Comparison of ENCODE assay signal across 25 cellular contexts in the genomic region with DNA sequence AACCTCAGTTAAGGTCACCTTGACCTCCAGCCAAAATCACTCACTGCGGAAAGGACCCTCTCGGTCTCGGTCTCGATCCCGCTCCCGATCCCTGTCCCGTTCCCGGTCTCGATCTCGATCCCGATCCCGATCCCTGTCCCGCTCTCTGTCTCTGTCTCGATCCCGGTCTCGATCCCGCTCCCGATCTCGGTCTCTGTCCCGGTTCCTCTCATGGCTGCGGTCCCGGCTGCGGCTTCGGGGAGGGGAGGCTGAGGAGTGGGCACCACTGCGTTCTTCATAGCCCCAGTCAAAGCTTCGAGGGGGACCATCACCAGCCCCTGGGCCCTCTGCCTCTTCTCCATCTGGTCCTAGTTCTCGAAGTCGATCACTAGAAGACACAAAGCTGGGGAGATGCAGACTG. TPM values are rescaled to one million over a fixed set of nuclear protein-coding genes. Genes with fewer than 3 reads are reported as not detected.
"Had no signal": no experiment of that assay in that cellular context is flagged by ENCODE, and none has a peak within 500 bp of the region (broad histone marks: within the 10 kb centered on the region; RNA-seq: fewer than 3 reads in every experiment).

No MANE protein-coding gene starts in this region.

- H3K27me3 Mint-ChIP-seq: activated CD4-positive, alpha-beta memory T cell treated with anti-CD3 and anti-CD28 coated beads for 36 hours; activated CD4-positive, alpha-beta T cell treated with anti-CD3 and anti-CD28 coated beads, Interleukin-2, amount 10 ng/mL, durations not matched to agents 7 days and 5 days; activated naive CD4-positive, alpha-beta T cell treated with anti-CD3 and anti-CD28 coated beads, Interleukin-2, amount 10 ng/mL, durations not matched to agents 7 days and 5 days; activated naive CD8-positive, alpha-beta T cell treated with anti-CD3 and anti-CD28 coated beads for 36 hours; T-cell had no signal

- H3K4me3 Mint-ChIP-seq: activated CD4-positive, alpha-beta memory T cell treated with anti-CD3 and anti-CD28 coated beads for 36 hours; activated CD4-positive, alpha-beta T cell treated with anti-CD3 and anti-CD28 coated beads, Interleukin-2, amount 10 ng/mL, durations not matched to agents 7 days and 5 days; activated naive CD4-positive, alpha-beta T cell treated with anti-CD3 and anti-CD28 coated beads, Interleukin-2, amount 10 ng/mL, durations not matched to agents 7 days and 5 days; activated naive CD8-positive, alpha-beta T cell treated with anti-CD3 and anti-CD28 coated beads for 36 hours; T-cell had no signal

- DNase-seq: activated CD4-positive, alpha-beta memory T cell treated with anti-CD3 and anti-CD28 coated beads for 36 hours; activated CD4-positive, alpha-beta T cell treated with anti-CD3 and anti-CD28 coated beads, Interleukin-2, amount 10 ng/mL, durations not matched to agents 7 days and 5 days; activated CD4-positive, CD25-positive, alpha-beta regulatory T cell; activated CD8-positive, alpha-beta memory T cell treated with anti-CD3 and anti-CD28 coated beads for 24 hours; activated gamma-delta T cell treated with Interleukin-2 at 50 U/mL for 16 hours; activated naive CD4-positive, alpha-beta T cell treated with anti-CD3 and anti-CD28 coated beads, Interleukin-2, amount 10 ng/mL, durations not matched to agents 7 days and 5 days; activated naive CD8-positive, alpha-beta T cell treated with anti-CD3 and anti-CD28 coated beads for 36 hours; activated T-cell treated with anti-CD3 and anti-CD28 coated beads, Interleukin-2, amount 50 U/mL, for 48 hours; KG1; NCI-H1048; NCI-H1417; NCI-H1694; NCI-H2029; NCI-H2107; NCI-H2171 treated with DMSO at 0.1 percent for 48 hours; NCI-H226; NCI-H526; NCI-H82; PC-3; T-cell had no signal

- H3K9me3 Mint-ChIP-seq: activated CD4-positive, alpha-beta memory T cell treated with anti-CD3 and anti-CD28 coated beads for 36 hours; activated CD4-positive, alpha-beta T cell treated with anti-CD3 and anti-CD28 coated beads, Interleukin-2, amount 10 ng/mL, durations not matched to agents 7 days and 5 days; activated naive CD4-positive, alpha-beta T cell treated with anti-CD3 and anti-CD28 coated beads, Interleukin-2, amount 10 ng/mL, durations not matched to agents 7 days and 5 days; activated naive CD8-positive, alpha-beta T cell treated with anti-CD3 and anti-CD28 coated beads for 36 hours; activated T-helper 2 cell treated with anti-CD3 and anti-CD28 coated beads, Interferon-gamma antibody, Interleukin-2, Interleukin-4, amounts not matched to agents 10 μg/mL and 5 μg/mL and 100 μg/mL, durations not matched to agents 14 hours and 24 hours and 36 hours; T-cell had no signal

- H3K27ac Mint-ChIP-seq: activated CD4-positive, alpha-beta memory T cell treated with anti-CD3 and anti-CD28 coated beads for 36 hours; activated CD4-positive, alpha-beta T cell treated with anti-CD3 and anti-CD28 coated beads, Interleukin-2, amount 10 ng/mL, durations not matched to agents 7 days and 5 days; activated naive CD4-positive, alpha-beta T cell treated with anti-CD3 and anti-CD28 coated beads, Interleukin-2, amount 10 ng/mL, durations not matched to agents 7 days and 5 days; activated naive CD8-positive, alpha-beta T cell treated with anti-CD3 and anti-CD28 coated beads for 36 hours; activated T-helper 2 cell treated with anti-CD3 and anti-CD28 coated beads, Interferon-gamma antibody, Interleukin-2, Interleukin-4, amounts not matched to agents 10 μg/mL and 5 μg/mL and 100 μg/mL, durations not matched to agents 14 hours and 24 hours and 36 hours; T-cell had no signal

- ATAC-seq: PC-3, T-cell had no signal

- H3K4me3 ChIP-seq: SK-N-MC had no signal

- H3K27ac ChIP-seq: SK-N-MC, VCaP had no signal

RNA-seq across cellular contexts. Expression of a gene that starts 8.6 kb away (rescaled TPM):
- total RNA-seq: NCI-H460; PC-3; T-helper 2 cell treated with Interferon-gamma antibody and Interleukin-4, amounts not matched to agents 100 ng/mL and 5 ng/mL, for 36 hours had no signal

RNA-seq across cellular contexts. Expression of a gene that starts 27.0 kb away (rescaled TPM):
- total RNA-seq: PC-3 had no signal
